ENCODE assay signal across 13 cellular contexts in the genomic region with DNA sequence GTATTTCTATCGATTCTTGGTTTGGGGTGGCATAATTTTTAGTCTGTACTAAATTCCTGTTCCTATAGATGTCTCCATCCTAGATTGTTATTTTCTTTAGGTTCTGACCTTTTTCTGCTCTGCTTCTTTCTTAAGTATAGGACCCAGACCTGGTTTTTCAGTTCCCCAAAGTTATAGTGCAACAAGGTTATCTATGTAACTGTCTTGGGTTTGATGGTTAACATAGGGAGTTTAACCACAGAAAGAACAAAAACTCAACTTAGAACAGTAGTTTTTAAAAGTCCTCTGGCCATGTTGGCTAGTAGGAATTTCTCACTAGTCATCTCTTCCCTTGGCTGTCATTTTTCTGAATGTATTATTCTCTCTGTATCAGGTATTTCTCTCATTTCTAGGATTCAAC. TPM values are rescaled to one million over a fixed set of nuclear protein-coding genes. Genes with fewer than 3 reads are reported as not detected.
DNase-seq lines count a peak whose midpoint lies in the region; ATAC-seq and TF ChIP-seq lines count a peak whose summit lies in the region.
"Had no signal": no experiment of that assay in that cellular context is flagged by ENCODE, and none has a peak within 500 bp of the region (broad histone marks: within the 10 kb centered on the region; RNA-seq: fewer than 3 reads in every experiment).

No MANE protein-coding gene starts in this region.

- no peak for DNase-seq in activated CD4-positive, CD25-positive, alpha-beta regulatory T cell treated with anti-CD3 and anti-CD28 coated beads, Interleukin-2, amount 50 U/mL, for 72 hours
- DNase-seq in mesenchymal stem cell: no peak
- DNase-seq in GF-D8 (lab: John Stamatoyannopoulos, UW): no peak
- DNase-seq in sciatic nerve (ENCODE audit: low spot score): no peak
- DNase-seq: activated CD4-positive, alpha-beta T cell treated with anti-CD3 and anti-CD28 coated beads for 1 hour; NCI-H2081 treated with DMSO at 0.1 percent for 48 hours had no signal

- H3K27ac ChIP-seq in mesenchymal stem cell (ENCODE audit: low read length, poor library complexity, severe bottlenecking): no peak overlapping the region
- H3K27ac ChIP-seq: HL-60, parathyroid adenoma, SK-N-MC had no signal

- no peaks in the 10 kb centered on the region for H3K27me3 ChIP-seq in mesenchymal stem cell (ENCODE audit: control insufficient read depth in 1 of 2, insufficient read depth in 1 of 2, low read length in 2 of 2)

- H2BK120ac ChIP-seq in mesenchymal stem cell (ENCODE audit: low read depth, low read length): no peak overlapping the region

- no peaks in the 10 kb centered on the region for H3K79me1 ChIP-seq in mesenchymal stem cell (replicated peaks; ENCODE audit: low read length, poor library complexity, severe bottlenecking)

- H2BK5ac ChIP-seq in mesenchymal stem cell (ENCODE audit: low read depth, low read length, poor library complexity, severe bottlenecking): no peak overlapping the region

- H3K4me3 ChIP-seq in mesenchymal stem cell (ENCODE audit: insufficient read depth in 1 of 2, low read depth in 1 of 2, low read length in 2 of 2): no peak overlapping the region
- H3K4me3 ChIP-seq: SK-N-MC had no signal

- ATAC-seq in GM18505 (IDR thresholded peaks at IDR 0.05; ENCODE audit: unreplicated experiment): peak; percentile 82
- ATAC-seq in GM19467 (IDR thresholded peaks at IDR 0.05; ENCODE audit: unreplicated experiment): peak; percentile 88
- ATAC-seq in HG02852 (IDR thresholded peaks at IDR 0.05; ENCODE audit: unreplicated experiment): peak; percentile 95
- peak; percentile 73 for ATAC-seq in HG03442 (IDR thresholded peaks at IDR 0.05; ENCODE audit: unreplicated experiment)
- no peak for ATAC-seq in sciatic nerve

- H3K4me1 ChIP-seq in mesenchymal stem cell (ENCODE audit: control insufficient read depth, insufficient read depth, low read depth, low read length): no peaks in the 10 kb centered on the region
- H3K4me1 ChIP-seq: parathyroid adenoma had no signal

- H3K14ac ChIP-seq in mesenchymal stem cell (ENCODE audit: low read length in 2 of 2): no peak overlapping the region

- intact Hi-C loops in sciatic nerve (cut with DNase I): no loop called here

- H2BK12ac ChIP-seq in mesenchymal stem cell (ENCODE audit: low read length in 2 of 2): no peak overlapping the region

- H3K36me3 ChIP-seq in mesenchymal stem cell (ENCODE audit: control insufficient read depth in 1 of 2, insufficient read depth in 2 of 2, low read depth in 1 of 2, low read length in 2 of 2): no peaks in the 10 kb centered on the region

- H3K4ac ChIP-seq in mesenchymal stem cell (ENCODE audit: low read depth in 1 of 2, low read length in 2 of 2): no peak overlapping the region

- WGBS in mesenchymal stem cell: 100% methylated on average over 1 of the region's 1 CpG

- H3K4me2 ChIP-seq in mesenchymal stem cell (ENCODE audit: low read length, poor library complexity, severe bottlenecking): no peak overlapping the region

- no peak overlapping the region for H3K9ac ChIP-seq in mesenchymal stem cell (ENCODE audit: low read length)
- H3K9ac ChIP-seq: parathyroid adenoma had no signal

- no peak for TF ChIP-seq POLR2A in GM18505 (IDR thresholded peaks at IDR 0.05; ENCODE audit: borderline replicate concordance, extremely low read depth, insufficient read depth, insufficient read length)

- no peak overlapping the region for H2AK5ac ChIP-seq in mesenchymal stem cell (ENCODE audit: low read length, severe bottlenecking)

- no peak overlapping the region for H3K23ac ChIP-seq in mesenchymal stem cell (ENCODE audit: low read length in 2 of 2)

- no peak overlapping the region for H2BK15ac ChIP-seq in mesenchymal stem cell (ENCODE audit: low read depth, poor library complexity, severe bottlenecking)

- no peak overlapping the region for H4K91ac ChIP-seq in mesenchymal stem cell (ENCODE audit: low read length)

- H4K8ac ChIP-seq in mesenchymal stem cell (ENCODE audit: low read length): no peak overlapping the region

- no peaks in the 10 kb centered on the region for H3K9me3 ChIP-seq in mesenchymal stem cell (ENCODE audit: control insufficient read depth, low read length)

- H3K18ac ChIP-seq in mesenchymal stem cell (ENCODE audit: low read depth in 1 of 2, low read length in 2 of 2): no peak overlapping the region

- no peak overlapping the region for H2AFZ ChIP-seq in mesenchymal stem cell (ENCODE audit: low read depth, low read length)
- H2AFZ ChIP-seq: parathyroid adenoma had no signal

RNA-seq across cellular contexts. Expression of gene MAD2L1, which starts 38.8 kb away (rescaled TPM):
- polyA plus RNA-seq in mesenchymal stem cell (2013, experiment 1 of 2): 5.1 TPM
- polyA plus RNA-seq in mesenchymal stem cell (2013, experiment 2 of 2): 6.1 TPM
- 1.5 TPM for total RNA-seq in sciatic nerve
